ENCODE assay signal across 1 cellular context in the genomic region with DNA sequence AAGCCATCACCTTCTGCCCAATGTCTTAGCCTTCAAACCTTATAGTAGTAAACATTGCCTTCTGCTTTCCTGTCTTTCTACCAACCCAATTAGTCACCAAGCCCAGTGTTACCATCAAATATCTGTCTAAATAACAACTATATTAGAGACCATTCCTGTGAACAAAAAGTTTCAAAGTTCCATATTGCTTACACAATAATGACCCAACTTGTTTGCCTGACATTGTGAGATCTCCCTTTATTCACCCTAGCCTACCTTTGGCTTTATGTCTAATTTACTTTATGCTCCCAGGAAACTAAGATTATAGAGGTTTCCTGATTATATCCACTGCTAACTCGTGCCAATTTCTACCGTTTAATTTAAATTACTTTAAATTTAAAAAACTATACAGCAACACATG.
TF ChIP-seq lines count a peak whose summit lies in the region.

No MANE protein-coding gene starts in this region.

TF ChIP-seq in GM23338, 12 proteins besides CTCF, POLR2A, EP300 and RAD21 (continued from another document):
- TF ChIP-seq, protein P1, sequence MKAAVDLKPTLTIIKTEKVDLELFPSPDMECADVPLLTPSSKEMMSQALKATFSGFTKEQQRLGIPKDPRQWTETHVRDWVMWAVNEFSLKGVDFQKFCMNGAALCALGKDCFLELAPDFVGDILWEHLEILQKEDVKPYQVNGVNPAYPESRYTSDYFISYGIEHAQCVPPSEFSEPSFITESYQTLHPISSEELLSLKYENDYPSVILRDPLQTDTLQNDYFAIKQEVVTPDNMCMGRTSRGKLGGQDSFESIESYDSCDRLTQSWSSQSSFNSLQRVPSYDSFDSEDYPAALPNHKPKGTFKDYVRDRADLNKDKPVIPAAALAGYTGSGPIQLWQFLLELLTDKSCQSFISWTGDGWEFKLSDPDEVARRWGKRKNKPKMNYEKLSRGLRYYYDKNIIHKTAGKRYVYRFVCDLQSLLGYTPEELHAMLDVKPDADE (IDR thresholded peaks at IDR 0.05): no peak
- TF ChIP-seq, protein P2, sequence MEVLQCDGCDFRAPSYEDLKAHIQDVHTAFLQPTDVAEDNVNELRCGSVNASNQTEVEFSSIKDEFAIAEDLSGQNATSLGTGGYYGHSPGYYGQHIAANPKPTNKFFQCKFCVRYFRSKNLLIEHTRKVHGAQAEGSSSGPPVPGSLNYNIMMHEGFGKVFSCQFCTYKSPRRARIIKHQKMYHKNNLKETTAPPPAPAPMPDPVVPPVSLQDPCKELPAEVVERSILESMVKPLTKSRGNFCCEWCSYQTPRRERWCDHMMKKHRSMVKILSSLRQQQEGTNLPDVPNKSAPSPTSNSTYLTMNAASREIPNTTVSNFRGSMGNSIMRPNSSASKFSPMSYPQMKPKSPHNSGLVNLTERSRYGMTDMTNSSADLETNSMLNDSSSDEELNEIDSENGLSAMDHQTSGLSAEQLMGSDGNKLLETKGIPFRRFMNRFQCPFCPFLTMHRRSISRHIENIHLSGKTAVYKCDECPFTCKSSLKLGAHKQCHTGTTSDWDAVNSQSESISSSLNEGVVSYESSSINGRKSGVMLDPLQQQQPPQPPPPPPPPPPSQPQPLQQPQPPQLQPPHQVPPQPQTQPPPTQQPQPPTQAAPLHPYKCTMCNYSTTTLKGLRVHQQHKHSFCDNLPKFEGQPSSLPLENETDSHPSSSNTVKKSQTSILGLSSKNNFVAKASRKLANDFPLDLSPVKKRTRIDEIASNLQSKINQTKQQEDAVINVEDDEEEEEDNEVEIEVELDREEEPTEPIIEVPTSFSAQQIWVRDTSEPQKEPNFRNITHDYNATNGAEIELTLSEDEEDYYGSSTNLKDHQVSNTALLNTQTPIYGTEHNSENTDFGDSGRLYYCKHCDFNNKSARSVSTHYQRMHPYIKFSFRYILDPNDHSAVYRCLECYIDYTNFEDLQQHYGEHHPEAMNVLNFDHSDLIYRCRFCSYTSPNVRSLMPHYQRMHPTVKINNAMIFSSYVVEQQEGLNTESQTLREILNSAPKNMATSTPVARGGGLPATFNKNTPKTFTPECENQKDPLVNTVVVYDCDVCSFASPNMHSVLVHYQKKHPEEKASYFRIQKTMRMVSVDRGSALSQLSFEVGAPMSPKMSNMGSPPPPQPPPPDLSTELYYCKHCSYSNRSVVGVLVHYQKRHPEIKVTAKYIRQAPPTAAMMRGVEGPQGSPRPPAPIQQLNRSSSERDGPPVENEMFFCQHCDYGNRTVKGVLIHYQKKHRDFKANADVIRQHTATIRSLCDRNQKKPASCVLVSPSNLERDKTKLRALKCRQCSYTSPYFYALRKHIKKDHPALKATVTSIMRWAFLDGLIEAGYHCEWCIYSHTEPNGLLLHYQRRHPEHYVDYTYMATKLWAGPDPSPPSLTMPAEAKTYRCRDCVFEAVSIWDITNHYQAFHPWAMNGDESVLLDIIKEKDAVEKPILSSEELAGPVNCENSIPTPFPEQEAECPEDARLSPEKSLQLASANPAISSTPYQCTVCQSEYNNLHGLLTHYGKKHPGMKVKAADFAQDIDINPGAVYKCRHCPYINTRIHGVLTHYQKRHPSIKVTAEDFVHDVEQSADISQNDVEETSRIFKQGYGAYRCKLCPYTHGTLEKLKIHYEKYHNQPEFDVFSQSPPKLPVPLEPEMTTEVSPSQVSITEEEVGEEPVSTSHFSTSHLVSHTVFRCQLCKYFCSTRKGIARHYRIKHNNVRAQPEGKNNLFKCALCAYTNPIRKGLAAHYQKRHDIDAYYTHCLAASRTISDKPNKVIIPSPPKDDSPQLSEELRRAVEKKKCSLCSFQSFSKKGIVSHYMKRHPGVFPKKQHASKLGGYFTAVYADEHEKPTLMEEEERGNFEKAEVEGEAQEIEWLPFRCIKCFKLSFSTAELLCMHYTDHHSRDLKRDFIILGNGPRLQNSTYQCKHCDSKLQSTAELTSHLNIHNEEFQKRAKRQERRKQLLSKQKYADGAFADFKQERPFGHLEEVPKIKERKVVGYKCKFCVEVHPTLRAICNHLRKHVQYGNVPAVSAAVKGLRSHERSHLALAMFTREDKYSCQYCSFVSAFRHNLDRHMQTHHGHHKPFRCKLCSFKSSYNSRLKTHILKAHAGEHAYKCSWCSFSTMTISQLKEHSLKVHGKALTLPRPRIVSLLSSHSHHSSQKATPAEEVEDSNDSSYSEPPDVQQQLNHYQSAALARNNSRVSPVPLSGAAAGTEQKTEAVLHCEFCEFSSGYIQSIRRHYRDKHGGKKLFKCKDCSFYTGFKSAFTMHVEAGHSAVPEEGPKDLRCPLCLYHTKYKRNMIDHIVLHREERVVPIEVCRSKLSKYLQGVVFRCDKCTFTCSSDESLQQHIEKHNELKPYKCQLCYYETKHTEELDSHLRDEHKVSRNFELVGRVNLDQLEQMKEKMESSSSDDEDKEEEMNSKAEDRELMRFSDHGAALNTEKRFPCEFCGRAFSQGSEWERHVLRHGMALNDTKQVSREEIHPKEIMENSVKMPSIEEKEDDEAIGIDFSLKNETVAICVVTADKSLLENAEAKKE (CRISPR knock-in tag; IDR thresholded peaks at IDR 0.05): no peak
- no peak for TF ChIP-seq ZNF331 (CRISPR knock-in tag; IDR thresholded peaks at IDR 0.05; ENCODE audit: low read depth)
- no peak for TF ChIP-seq ZNF114 (CRISPR knock-in tag; IDR thresholded peaks at IDR 0.05)
- TF ChIP-seq CREB1 (CRISPR knock-in tag; IDR thresholded peaks at IDR 0.05; ENCODE audit: low read depth): no peak
